ENCODE assay signal across 8 cellular contexts in the genomic region with DNA sequence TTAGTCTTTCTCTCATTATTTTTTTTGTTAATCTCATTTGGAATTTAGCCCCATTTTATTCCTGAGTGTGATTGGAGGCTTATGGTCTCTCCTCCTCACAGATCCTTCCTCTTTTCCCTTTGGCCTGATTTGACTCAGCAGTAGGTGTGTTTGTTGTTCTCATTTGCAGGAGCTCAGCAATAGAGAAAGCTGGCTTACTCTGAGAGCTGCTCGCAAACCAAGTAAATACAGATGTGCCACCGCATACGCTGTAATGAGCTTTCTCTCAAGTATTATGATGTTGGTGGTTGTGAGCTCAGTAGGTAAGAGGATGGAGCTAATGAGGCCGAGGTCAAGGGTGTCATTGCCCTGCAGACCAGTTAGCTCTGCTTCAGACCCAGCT.
DNase-seq lines count a peak whose midpoint lies in the region; ATAC-seq and TF ChIP-seq lines count a peak whose summit lies in the region.

No MANE protein-coding gene starts in this region.

- TF ChIP-seq POLR2A in gastroesophageal sphincter (IDR thresholded peaks at IDR 0.05): no peak

- H3K27me3 Mint-ChIP-seq in CD4-positive, alpha-beta T cell: no peaks in the 10 kb centered on the region

- no peak overlapping the region for H3K4me2 ChIP-seq in osteoblast (ENCODE audit: insufficient read depth, low read length)

- H3K4me1 Mint-ChIP-seq in CD4-positive, alpha-beta T cell (ENCODE audit: low read depth): peaks cover 32% of the 10 kb centered on the region

- TF ChIP-seq CTCF in CD4-positive, alpha-beta T cell (IDR thresholded peaks at IDR 0.05): no peak
- TF ChIP-seq CTCF in gastroesophageal sphincter (IDR thresholded peaks at IDR 0.05): no peak
- TF ChIP-seq CTCF in osteoblast (IDR thresholded peaks at IDR 0.05; ENCODE audit: extremely low read depth, low read depth, low read length): no peak
- TF ChIP-seq CTCF in WERI-Rb-1 (IDR thresholded peaks at IDR 0.05; ENCODE audit: low read depth, low read length): no peak

- H3K36me3 Mint-ChIP-seq in CD4-positive, alpha-beta T cell (ENCODE audit: low read depth): peaks cover 78% of the 10 kb centered on the region

- no peak for ATAC-seq in CD4-positive, alpha-beta T cell (ENCODE audit: poor library complexity)
- peak; percentile 42 for ATAC-seq in GM21390 (IDR thresholded peaks at IDR 0.05; ENCODE audit: unreplicated experiment)
- no peak for ATAC-seq in gastroesophageal sphincter

- no peak for TF ChIP-seq EP300 in gastroesophageal sphincter (IDR thresholded peaks at IDR 0.05)

- no peak overlapping the region for H3K27ac ChIP-seq in CD4-positive, alpha-beta T cell (ENCODE audit: low read depth, low read length)
- H3K27ac ChIP-seq in gastroesophageal sphincter (peak overlapping the region in 3 of 4 donors; percentile 27 to 88 (median 47)), osteoblast (ENCODE audit: low read depth, low read length) (no peak overlapping the region), WERI-Rb-1 (no peak overlapping the region)

- H3K36me3 ChIP-seq in gastroesophageal sphincter (peaks cover 0 to 41% of the 10 kb centered on the region in 2 donors), osteoblast (ENCODE audit: insufficient read depth, low read length) (peaks cover 25% of the 10 kb centered on the region), WERI-Rb-1 (no peaks in the 10 kb centered on the region)

- no peaks in the 10 kb centered on the region for H3K9me3 Mint-ChIP-seq in CD4-positive, alpha-beta T cell

- H3K4me3 ChIP-seq in gastroesophageal sphincter: no peak overlapping the region
- no peak overlapping the region for H3K4me3 ChIP-seq in osteoblast (ENCODE audit: insufficient read depth, low read length)
- H3K4me3 ChIP-seq in WERI-Rb-1 (ENCODE audit: low read depth, low read length): no peak overlapping the region

- H3K27me3 ChIP-seq in CD4-positive, alpha-beta T cell (ENCODE audit: control insufficient read depth, insufficient read depth, low read length): no peaks in the 10 kb centered on the region
- H3K27me3 ChIP-seq in gastroesophageal sphincter (no peaks in the 10 kb centered on the region), osteoblast (ENCODE audit: insufficient read depth, low read length) (no peaks in the 10 kb centered on the region), WERI-Rb-1 (ENCODE audit: insufficient read depth, low read depth, severe bottlenecking) (no peaks in the 10 kb centered on the region)

- H3K4me3 Mint-ChIP-seq in CD4-positive, alpha-beta T cell: no peak overlapping the region

- H3K27ac Mint-ChIP-seq in CD4-positive, alpha-beta T cell: peak overlapping the region; percentile 6

- no peaks in the 10 kb centered on the region for H4K20me1 ChIP-seq in osteoblast (ENCODE audit: insufficient read depth, low read length)

- no peak for DNase-seq in CD4-positive, alpha-beta T cell
- DNase-seq in NCI-H1105 (lab: John Stamatoyannopoulos, UW): peak; percentile 29
- DNase-seq in osteoblast (ENCODE audit: insufficient read length, low spot score, missing footprints): no peak
- no peak for DNase-seq in WERI-Rb-1
- DNase-seq in GM19240 (ENCODE audit: insufficient read length, low spot score): no peak
- no peak for DNase-seq in putamen (ENCODE audit: low spot score)

- no peak overlapping the region for H2AFZ ChIP-seq in osteoblast (ENCODE audit: low read length)

- 75 to 85% methylated on average over 4 of the region's 4 CpGs for WGBS in gastroesophageal sphincter (ENCODE audit: low coverage in 1 of 2), 2 donors

- POLR2A ChIA-PET in CD4-positive, alpha-beta T cell (lab: Charles Lee): interaction anchor here (0.8 kb wide), 1 partner anchor 310 kb away, joined by 3 read pairs; no protein-coding TSS in a partner anchor

- H3K9me3 ChIP-seq in CD4-positive, alpha-beta T cell (ENCODE audit: control insufficient read depth, low read length): no peaks in the 10 kb centered on the region
- H3K9me3 ChIP-seq in gastroesophageal sphincter: no peaks in the 10 kb centered on the region
- no peaks in the 10 kb centered on the region for H3K9me3 ChIP-seq in osteoblast (ENCODE audit: low read depth, low read length)
- H3K9me3 ChIP-seq in WERI-Rb-1 (ENCODE audit: severe bottlenecking): no peaks in the 10 kb centered on the region

- no peaks in the 10 kb centered on the region for H3K79me2 ChIP-seq in osteoblast (ENCODE audit: insufficient read depth, low read length)

- CTCF ChIA-PET in CD4-positive, alpha-beta T cell (lab: Charles Lee): no interaction called here

- intact Hi-C loops in CD4-positive, alpha-beta T cell (cut with DNase I, micrococcal nuclease): no loop called here

- H3K4me1 ChIP-seq in gastroesophageal sphincter (peaks cover 4 to 51% (median 6%) of the 10 kb centered on the region in 3 donors), osteoblast (ENCODE audit: insufficient read depth, low read length) (no peaks in the 10 kb centered on the region)

Comparison
In these comparisons a context has a peak if more than half of its experiments do, and no peak if none do; other contexts are left out.
1. H3K27ac ChIP-seq: peak in gastroesophageal sphincter (3 of 4); none in CD4-positive, alpha-beta T cell (single experiment), osteoblast (single experiment) and WERI-Rb-1 (single experiment).